Comparison of ENCODE assay signal across 34 cellular contexts in the genomic region with DNA sequence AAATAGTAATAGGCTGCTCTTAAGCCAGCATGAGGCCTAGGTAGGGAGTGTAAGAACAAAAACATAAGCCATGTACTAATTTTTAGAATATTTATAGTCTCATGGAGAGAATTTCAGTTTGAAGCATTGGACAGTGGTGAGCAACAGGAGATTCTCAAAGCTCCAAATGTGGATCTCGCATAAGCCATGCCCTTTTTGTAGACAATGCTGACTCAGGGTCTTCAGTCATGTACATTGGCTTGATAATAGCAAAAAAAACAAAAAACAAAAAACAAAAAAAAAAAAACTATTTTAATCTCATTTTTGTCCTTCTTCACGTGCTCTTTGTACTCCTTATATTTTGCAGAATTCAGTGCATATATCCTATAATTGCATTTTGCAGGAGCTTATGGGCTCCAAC.
DNase-seq lines count a peak whose midpoint lies in the region; ATAC-seq, FAIRE-seq and TF ChIP-seq lines count a peak whose summit lies in the region.
"Had no signal": no experiment of that assay in that cellular context is flagged by ENCODE, and none has a peak within 500 bp of the region (broad histone marks: within the 10 kb centered on the region; RNA-seq: fewer than 3 reads in every experiment).

No MANE protein-coding gene starts in this region.

- H4K20me1 ChIP-seq in HepG2 (ENCODE audit: insufficient read depth, low read length) = no peaks in the 10 kb centered on the region
- no peaks in the 10 kb centered on the region for H4K20me1 ChIP-seq in IMR-90 (ENCODE audit: insufficient read depth, low read length)
- no peaks in the 10 kb centered on the region for H4K20me1 ChIP-seq in K562 (replicated peaks; ENCODE audit: control insufficient read depth, insufficient read depth, low read length)
- H4K20me1 ChIP-seq: BLaER1; BLaER1 treated with 17β-estradiol and CSF1 and Interleukin-3, amounts not matched to agents 10 nM and 100 nM had no signal

- H3K9ac ChIP-seq in HepG2 (ENCODE audit: insufficient read depth, low read depth, low read length) (no peak overlapping the region), IMR-90 (ENCODE audit: low read depth, low read length) (no peak overlapping the region), K562 (ENCODE audit: insufficient read depth in 1 of 2, low read depth in 2 of 2, low read length in 2 of 2) (no peak overlapping the region)
- H3K9ac ChIP-seq: BLaER1; BLaER1 treated with 17β-estradiol and CSF1 and Interleukin-3, amounts not matched to agents 10 nM and 100 nM had no signal

- H3K4ac ChIP-seq in IMR-90 (ENCODE audit: low read depth, low read length) = no peak overlapping the region

- H4K5ac ChIP-seq in IMR-90 (ENCODE audit: low read depth, low read length) = no peak overlapping the region

- ATAC-seq in HepG2 (no peak), right lobe of liver (no peak), A549 (no peak), IMR-90 (ENCODE audit: low read depth) (no peak), K562 (no peak), GM18520 (IDR thresholded peaks at IDR 0.05; ENCODE audit: unreplicated experiment) (no peak), GM19328 (IDR thresholded peaks at IDR 0.05; ENCODE audit: unreplicated experiment) (no peak)
- ATAC-seq: CD8-positive, alpha-beta T cell had no signal

- CTCF ChIA-PET in HepG2 (lab: Yijun Ruan, JAX; ENCODE audit: low intra/inter-chr PET ratio, low total read pairs) = no interaction called here
- CTCF ChIA-PET in A549 (lab: Yijun Ruan, JAX) = interaction anchor here (0.7 to 0.9 kb wide), 2 partner anchors 403 to 1291 kb away, joined by 3 read pairs; no protein-coding TSS in a partner anchor
- CTCF ChIA-PET in IMR-90 (lab: Yijun Ruan, JAX) = no interaction called here
- CTCF ChIA-PET in K562 (lab: Yijun Ruan, JAX; ENCODE audit: low intra/inter-chr PET ratio) = no interaction called here

- H3K4me2 ChIP-seq in HepG2 (ENCODE audit: low read depth, low read length) (no peak overlapping the region), A549 (no peak overlapping the region), IMR-90 (ENCODE audit: low read depth, low read length) (no peak overlapping the region), K562 (ENCODE audit: insufficient read depth, low read length) (no peak overlapping the region)
- H3K4me2 ChIP-seq: BLaER1; BLaER1 treated with 17β-estradiol and CSF1 and Interleukin-3, amounts not matched to agents 10 nM and 100 nM had no signal

- no peaks in the 10 kb centered on the region for H3K79me1 ChIP-seq in IMR-90 (ENCODE audit: low read depth in 1 of 2, low read length in 2 of 2)

- no peak overlapping the region for H3K23ac ChIP-seq in IMR-90 (ENCODE audit: low read depth, low read length)

- no peaks in the 10 kb centered on the region for H3K36me3 ChIP-seq in HepG2 (replicated peaks in 1 of 2; ENCODE audit: control insufficient read depth in 1 of 2, insufficient read depth in 2 of 2, low read length in 2 of 2)
- no peaks in the 10 kb centered on the region for H3K36me3 ChIP-seq in right lobe of liver
- no peaks in the 10 kb centered on the region for H3K36me3 ChIP-seq in IMR-90 (ENCODE audit: control insufficient read depth, insufficient read depth, low read length)
- no peaks in the 10 kb centered on the region for H3K36me3 ChIP-seq in K562 (ENCODE audit: control insufficient read depth, insufficient read depth, low read length)
- H3K36me3 ChIP-seq: BE2C; BLaER1; BLaER1 treated with 17β-estradiol and CSF1 and Interleukin-3, amounts not matched to agents 10 nM and 100 nM had no signal

- H2AFZ ChIP-seq in HepG2 (ENCODE audit: low read length) (no peak overlapping the region), IMR-90 (replicated peaks; ENCODE audit: low read length, poor library complexity) (no peak overlapping the region), K562 (ENCODE audit: low read depth, low read length) (no peak overlapping the region)

- no peak overlapping the region for H3K18ac ChIP-seq in IMR-90 (ENCODE audit: low read depth, low read length)

- H2BK20ac ChIP-seq in IMR-90 (ENCODE audit: low read depth, low read length) = no peak overlapping the region

- H3K4me1 ChIP-seq in HepG2 (ENCODE audit: insufficient read depth, low read length) (no peaks in the 10 kb centered on the region), right lobe of liver (no peaks in the 10 kb centered on the region), A549 (no peaks in the 10 kb centered on the region), IMR-90 (ENCODE audit: control insufficient read depth, insufficient read depth, low read length) (no peaks in the 10 kb centered on the region), K562 (replicated peaks in 1 of 2; ENCODE audit: control insufficient read depth in 2 of 2, insufficient read depth in 2 of 2, low read length in 2 of 2) (peaks cover 0 to 6% of the 10 kb centered on the region in 2 experiments; a peak in 3 of 5 replicates)
- H3K4me1 ChIP-seq: BE2C, BLaER1, Caco-2 had no signal

- dilution Hi-C loops in IMR-90 (cut with HindIII; ENCODE audit: low sequenced_read_pairs, unreplicated experiment) = no loop called here

- POLR2A ChIA-PET in HepG2 (lab: Yijun Ruan, JAX) (no interaction called here), A549 (lab: Yijun Ruan, JAX) (no interaction called here), IMR-90 (lab: Charles Lee; ENCODE audit: unreplicated experiment) (no interaction called here), K562 (lab: Yijun Ruan, JAX) (no interaction called here)

- no peak overlapping the region for H4K8ac ChIP-seq in IMR-90 (ENCODE audit: low read depth in 2 of 2, low read length in 2 of 2)

- H2BK15ac ChIP-seq in IMR-90 (ENCODE audit: low read depth, low read length) = no peak overlapping the region

- 0% methylated on average over 2 of the region's 2 CpGs for WGBS in HepG2 (ENCODE audit: low lambda C conversion rate)
- WGBS in right lobe of liver (ENCODE audit: insufficient coverage, low coverage, low lambda C conversion rate, missing lambda C conversion rate) = 87% methylated on average over 2 of the region's 2 CpGs
- WGBS in A549 (ENCODE audit: missing lambda C conversion rate) = 71% methylated on average over 2 of the region's 2 CpGs
- WGBS in IMR-90 (ENCODE audit: extremely low coverage in 2 of 2, insufficient read length in 1 of 2), 2 experiments = 83 to 100% methylated on average over 1 of the region's 2 CpGs
- WGBS in K562 (ENCODE audit: insufficient coverage, low coverage, missing lambda C conversion rate) = 41% methylated on average over 2 of the region's 2 CpGs

- H3K27ac ChIP-seq in HepG2 (ENCODE audit: extremely low read length, insufficient read depth, low read length) (no peak overlapping the region), right lobe of liver (no peak overlapping the region), A549 (no peak overlapping the region), IMR-90 (ENCODE audit: insufficient read depth, low read length) (no peak overlapping the region), K562 (ENCODE audit: extremely low read depth, low read depth, low read length) (no peak overlapping the region)
- H3K27ac ChIP-seq: 22Rv1; BLaER1; BLaER1 treated with 17β-estradiol and CSF1 and Interleukin-3, amounts not matched to agents 10 nM and 100 nM; C4-2B had no signal

- intact Hi-C loops in HepG2 (cut with micrococcal nuclease; ENCODE audit: unreplicated experiment) (no loop called here), right lobe of liver (cut with DNase I) (no loop called here), IMR-90 (cut with micrococcal nuclease) (no loop called here), K562 (cut with micrococcal nuclease) (no loop called here)

- H2AK9ac ChIP-seq in IMR-90 (replicated peaks; ENCODE audit: low read depth, low read length, poor library complexity) = no peak overlapping the region

- H3K4me3 ChIP-seq in HepG2 (replicated peaks in 1 of 3; ENCODE audit: insufficient read depth in 1 of 3, low read depth in 2 of 3, low read length in 3 of 3) (no peak overlapping the region), right lobe of liver (no peak overlapping the region), A549 (no peak overlapping the region), IMR-90 (ENCODE audit: insufficient read depth, low read depth, low read length) (no peak overlapping the region), K562 (no peak overlapping the region)
- H3K4me3 ChIP-seq: BLaER1; BLaER1 treated with 17β-estradiol and CSF1 and Interleukin-3, amounts not matched to agents 10 nM and 100 nM had no signal

- no peak overlapping the region for H3K14ac ChIP-seq in IMR-90 (replicated peaks; ENCODE audit: low read depth, low read length)

- no peaks in the 10 kb centered on the region for H3K79me2 ChIP-seq in HepG2 (ENCODE audit: insufficient read depth, low read length)
- H3K79me2 ChIP-seq in K562 (ENCODE audit: control insufficient read depth, insufficient read depth, low read length) = no peaks in the 10 kb centered on the region

- TF ChIP-seq CTCF in HepG2 (CRISPR knock-in tag; IDR thresholded peaks at IDR 0.05) = no peak
- TF ChIP-seq CTCF in right lobe of liver (IDR thresholded peaks at IDR 0.05) = no peak
- no peak for TF ChIP-seq CTCF in A549 (IDR thresholded peaks at IDR 0.05)
- no peak for TF ChIP-seq CTCF in IMR-90 (conservative IDR thresholded peaks at IDR 0.05; ENCODE audit: low read depth, low read length)
- TF ChIP-seq CTCF in K562 (IDR thresholded peaks at IDR 0.05 in 2 of 3, conservative IDR thresholded peaks at IDR 0.05 in 1 of 3; ENCODE audit: insufficient read depth in 2 of 3, low read depth in 1 of 3, low read length in 3 of 3) = no peak

- FAIRE-seq in HepG2 (lab: Jason Lieb, UNC) (no peak), A549 (lab: Jason Lieb, UNC) (no peak), K562 (lab: Jason Lieb, UNC) (no peak)
- FAIRE-seq: A204.1, D721Med had no signal

- no peak for TF ChIP-seq RAD21 in HepG2 (CRISPR knock-in tag; IDR thresholded peaks at IDR 0.05)
- no peak for TF ChIP-seq RAD21 in A549 (conservative IDR thresholded peaks at IDR 0.05 in 1 of 2, IDR thresholded peaks at IDR 0.05 in 1 of 2)
- TF ChIP-seq RAD21 in IMR-90 (IDR thresholded peaks at IDR 0.05; ENCODE audit: low read length) = no peak
- TF ChIP-seq RAD21 in K562 (CRISPR knock-in tag; conservative IDR thresholded peaks at IDR 0.05 in 1 of 2, IDR thresholded peaks at IDR 0.05 in 1 of 2) = no peak

- H2BK120ac ChIP-seq in IMR-90 (ENCODE audit: low read depth, low read length) = no peak overlapping the region

- no peak for TF ChIP-seq EP300 in HepG2 (IDR thresholded peaks at IDR 0.05; ENCODE audit: low read depth in 2 of 2, low read length in 2 of 2)
- TF ChIP-seq EP300 in HepG2 (CRISPR knock-in tag; IDR thresholded peaks at IDR 0.05; ENCODE audit: borderline replicate concordance) = no peak
- TF ChIP-seq EP300 in A549 (IDR thresholded peaks at IDR 0.05) = no peak
- TF ChIP-seq EP300 in K562 (IDR thresholded peaks at IDR 0.05; ENCODE audit: low read length) = no peak

- H3K56ac ChIP-seq in IMR-90 (ENCODE audit: extremely low read depth, insufficient read depth, low read length) = no peak overlapping the region

- in situ Hi-C loops in HepG2 (cut with HindIII; ENCODE audit: extremely low pct_ligation_motif_present, low pct_unique_long_range_greater_than_20kb) (no loop called here), IMR-90 (cut with MboI; ENCODE audit: low sequenced_read_pairs) (no loop called here), K562 (cut with MboI) (no loop called here)

- BruUV-seq in HepG2 (replicated peaks; lab: Mats Ljungman, UMichigan) = no TSS peak
- no TSS peak for BruUV-seq in IMR-90 (replicated peaks; lab: Mats Ljungman, UMichigan)
- BruUV-seq in K562 (replicated peaks; lab: Mats Ljungman, UMichigan) = no TSS peak

- no peaks in the 10 kb centered on the region for H3K9me3 ChIP-seq in HepG2 (ENCODE audit: low read length)
- no peaks in the 10 kb centered on the region for H3K9me3 ChIP-seq in right lobe of liver
- H3K9me3 ChIP-seq in A549 = no peaks in the 10 kb centered on the region
- H3K9me3 ChIP-seq in IMR-90 (ENCODE audit: control insufficient read depth, insufficient read depth, low read length) = no peaks in the 10 kb centered on the region
- no peaks in the 10 kb centered on the region for H3K9me3 ChIP-seq in K562 (replicated peaks; ENCODE audit: control insufficient read depth, insufficient read depth, low read depth, low read length)
- H3K9me3 ChIP-seq: BE2C; BLaER1; BLaER1 treated with 17β-estradiol and CSF1 and Interleukin-3, amounts not matched to agents 10 nM and 100 nM; Caco-2 had no signal

- no peak for TF ChIP-seq POLR2A in HepG2 (IDR thresholded peaks at IDR 0.05; ENCODE audit: insufficient read depth in 1 of 2, low read depth in 2 of 2, low read length in 2 of 2)
- no peak for TF ChIP-seq POLR2A in right lobe of liver (IDR thresholded peaks at IDR 0.05)
- TF ChIP-seq POLR2A in A549 (IDR thresholded peaks at IDR 0.05; ENCODE audit: low read length) = no peak
- no peak for TF ChIP-seq POLR2A in IMR-90 (IDR thresholded peaks at IDR 0.05; ENCODE audit: low read depth, low read length)
- no peak for TF ChIP-seq POLR2A in K562 (conservative IDR thresholded peaks at IDR 0.05)

- H2BK5ac ChIP-seq in IMR-90 (ENCODE audit: low read depth, low read length, poor library complexity, severe bottlenecking) = no peak overlapping the region

- H2AK5ac ChIP-seq in IMR-90 (ENCODE audit: low read depth, low read length) = no peak overlapping the region

- H4K91ac ChIP-seq in IMR-90 (ENCODE audit: insufficient read depth, low read depth, low read length) = no peak overlapping the region

- H3K27me3 ChIP-seq in HepG2 (ENCODE audit: control insufficient read depth in 1 of 2, insufficient read depth in 2 of 2, low read length in 2 of 2) = no peaks in the 10 kb centered on the region
- H3K27me3 ChIP-seq in right lobe of liver = no peaks in the 10 kb centered on the region
- no peaks in the 10 kb centered on the region for H3K27me3 ChIP-seq in IMR-90 (ENCODE audit: control insufficient read depth, insufficient read depth, low read length)
- no peaks in the 10 kb centered on the region for H3K27me3 ChIP-seq in K562 (ENCODE audit: control insufficient read depth in 2 of 2, insufficient read depth in 2 of 2, low read length in 2 of 2)
- H3K27me3 ChIP-seq: BE2C; BLaER1; BLaER1 treated with 17β-estradiol and CSF1 and Interleukin-3, amounts not matched to agents 10 nM and 100 nM had no signal

- DNase-seq in HepG2 (ENCODE audit: low spot score) (no peak), right lobe of liver (no peak), A549 (ENCODE audit: low read depth in 1 of 2, low spot score in 1 of 2) (no peak), IMR-90 (no peak), K562 (ENCODE audit: extremely low read depth in 1 of 4, low spot score in 3 of 4) (no peak), NCI-H226 (no peak)
- DNase-seq: 8988T; ACHN; AML-193; BE2C; C1 segment of cervical spinal cord; Caco-2; Calu3; CD4-positive, alpha-beta memory T cell; CD4-positive, alpha-beta T cell; CD4-positive, CD25-positive, alpha-beta regulatory T cell; CD8-positive, alpha-beta memory T cell; CD8-positive, alpha-beta T cell; COR-L47; DMS 273 treated with DMSO at 0.1 percent for 48 hours; DMS153; DMS53; DMS79; DMS79 treated with DMSO at 0.1 percent for 48 hours; DND-41; EL had no signal

- H3K9me1 ChIP-seq in IMR-90 (ENCODE audit: insufficient read depth, low read length) (no peaks in the 10 kb centered on the region), K562 (ENCODE audit: control insufficient read depth, insufficient read depth, low read length) (no peaks in the 10 kb centered on the region)

Comparison
In these comparisons a context has a peak if more than half of its experiments do, and no peak if none do; other contexts are left out.
1. Of the 241 proteins assayed by ChIP-seq in both HepG2 and K562: peak only in HepG2: MAFK; only in K562: MAFG; in both: MAFF; in neither: 238.